In the genomic region with DNA sequence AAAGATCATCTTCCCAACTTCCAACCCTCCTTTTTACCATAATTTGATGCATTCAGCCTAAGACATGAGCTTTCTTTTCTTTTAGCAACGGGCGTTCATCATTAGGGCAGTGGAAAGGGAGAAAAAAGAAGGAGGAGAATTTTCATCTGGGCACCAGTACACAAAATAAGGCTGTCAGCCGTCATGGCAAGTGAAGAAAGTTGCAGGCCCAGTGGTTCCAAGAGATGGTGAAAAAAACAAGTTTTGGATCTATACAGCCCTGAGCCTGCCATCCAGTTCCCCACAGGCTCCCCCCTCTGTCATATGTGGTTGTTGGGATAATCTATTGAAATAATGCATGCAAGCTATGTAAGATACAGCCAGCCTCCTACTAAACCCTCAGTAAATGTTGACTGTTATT, we compare ENCODE assay signal across 29 cellular contexts.
"Had no signal": no experiment of that assay in that cellular context is flagged by ENCODE, and none has a peak within 500 bp of the region (broad histone marks: within the 10 kb centered on the region; RNA-seq: fewer than 3 reads in every experiment).

No MANE protein-coding gene starts in this region.

- H3K9me3 Mint-ChIP-seq: type B pancreatic cell had no signal

- ATAC-seq: stimulated activated effector memory CD8-positive, alpha-beta T cell treated with anti-CD3 and anti-CD28 coated beads, Interleukin-12 subunit alpha, Interleukin-12 subunit beta, amount 100 ng/mL, for 72 hours; stimulated activated memory B cell treated with anti-CD40 and anti-IgM and Interleukin-4, amounts not matched to agents 10 μg/mL and 1 μg/mL and 100 μg/mL, for 72 hours; stimulated activated naive B cell treated with anti-CD40 and anti-IgM and Interleukin-4, amounts not matched to agents 10 μg/mL and 1 μg/mL and 100 μg/mL, for 72 hours; stimulated activated naive CD8-positive, alpha-beta T cell treated with anti-CD3 and anti-CD28 coated beads, Interleukin-15, amount 100 ng/mL, for 72 hours; stimulated activated naive CD8-positive, alpha-beta T cell treated with anti-CD3 and anti-CD28 coated beads, Interleukin-15, Interleukin-2, amounts not matched to agents 100 U/mL and 50 U/mL, for 24 hours; upper lobe of right lung had no signal

- H3K4me1 ChIP-seq: testis, uterus had no signal

- FAIRE-seq: urothelium cell line had no signal

- H3K4me3 ChIP-seq: stomach, suprapubic skin, testis, thoracic aorta, thyroid gland, tibial artery, tibial nerve, transverse colon, upper lobe of left lung, upper lobe of right lung, uterus, vagina had no signal

- H3K27ac ChIP-seq: stomach, suprapubic skin, testis, thoracic aorta, thyroid gland, tibial artery, tibial nerve, transverse colon, upper lobe of left lung, upper lobe of right lung, uterus, vagina had no signal

- DNase-seq: stimulated activated CD4-positive, alpha-beta T cell treated with anti-CD3 and anti-CD28 coated beads, Interleukin-2, amount 100 ng/mL, for 48 hours; stimulated activated CD4-positive, alpha-beta T cell treated with anti-CD3 and anti-CD28 coated beads, Interleukin-4, amount 100 ng/mL, for 1 hour; stimulated activated CD4-positive, alpha-beta T cell treated with anti-CD3 and anti-CD28 coated beads, Interleukin-4, amount 100 ng/mL, for 24 hours; stimulated activated CD4-positive, alpha-beta T cell treated with anti-CD3 and anti-CD28 coated beads, Interleukin-4, amount 100 ng/mL, for 4 hours; stimulated activated CD8-positive, alpha-beta memory T cell treated with anti-CD3 and anti-CD28 coated beads, Interleukin-4, amount 100 ng/mL, for 48 hours; stimulated activated naive B cell treated with anti-CD40 and anti-IgM and Interleukin-4, amounts not matched to agents 10 μg/mL and 1 μg/mL and 100 μg/mL, for 72 hours; stimulated activated naive CD4-positive, alpha-beta T cell; stimulated activated naive CD4-positive, alpha-beta T cell treated with Interleukin-2 at 50 U/mL for 16 hours; stimulated activated naive CD8-positive, alpha-beta T cell treated with anti-CD3 and anti-CD28 coated beads, Interleukin-15, amount 100 ng/mL, for 72 hours; stimulated activated naive CD8-positive, alpha-beta T cell treated with anti-CD3 and anti-CD28 coated beads, Interleukin-15, Interleukin-2, amounts not matched to agents 100 U/mL and 50 U/mL, for 24 hours; stomach; substantia nigra; testis; thyroid gland; tibial artery; transverse colon; trophoblast cell; upper lobe of left lung; upper lobe of right lung; uterus had no signal

- H3K27me3 ChIP-seq: stomach, suprapubic skin, testis, thyroid gland, tibial nerve, transverse colon, upper lobe of left lung, upper lobe of right lung, uterus, vagina had no signal

- H3K27ac Mint-ChIP-seq: stimulated activated effector memory CD8-positive, alpha-beta T cell treated with anti-CD3 and anti-CD28 coated beads, Interleukin-12 subunit alpha, Interleukin-12 subunit beta, amount 100 ng/mL, for 72 hours; stimulated activated memory B cell treated with anti-CD40 and anti-IgM and Interleukin-4, amounts not matched to agents 10 μg/mL and 1 μg/mL and 100 μg/mL, for 72 hours; stimulated activated naive B cell treated with anti-CD40 and anti-IgM and Interleukin-4, amounts not matched to agents 10 μg/mL and 1 μg/mL and 100 μg/mL, for 72 hours; stimulated activated naive CD8-positive, alpha-beta T cell treated with anti-CD3 and anti-CD28 coated beads, Interleukin-15, amount 100 ng/mL, for 72 hours; stimulated activated naive CD8-positive, alpha-beta T cell treated with anti-CD3 and anti-CD28 coated beads, Interleukin-15, Interleukin-2, amounts not matched to agents 100 ng/mL and 50 ng/mL, for 24 hours; type B pancreatic cell had no signal

- H3K36me3 ChIP-seq: stomach, suprapubic skin, thoracic aorta, thyroid gland, tibial artery, tibial nerve, transverse colon, upper lobe of left lung, upper lobe of right lung, uterus, vagina had no signal

- H3K9me3 ChIP-seq: suprapubic skin, testis, thoracic aorta, thyroid gland, transverse colon, upper lobe of right lung, uterus, vagina had no signal

- H3K36me3 Mint-ChIP-seq: stimulated activated effector memory CD8-positive, alpha-beta T cell treated with anti-CD3 and anti-CD28 coated beads, Interleukin-12 subunit alpha, Interleukin-12 subunit beta, amount 100 ng/mL, for 72 hours; type B pancreatic cell had no signal

- H3K4me3 Mint-ChIP-seq: stimulated activated effector memory CD8-positive, alpha-beta T cell treated with anti-CD3 and anti-CD28 coated beads, Interleukin-12 subunit alpha, Interleukin-12 subunit beta, amount 100 ng/mL, for 72 hours; stimulated activated memory B cell treated with anti-CD40 and anti-IgM and Interleukin-4, amounts not matched to agents 10 μg/mL and 1 μg/mL and 100 μg/mL, for 72 hours; stimulated activated naive B cell treated with anti-CD40 and anti-IgM and Interleukin-4, amounts not matched to agents 10 μg/mL and 1 μg/mL and 100 μg/mL, for 72 hours; stimulated activated naive CD8-positive, alpha-beta T cell treated with anti-CD3 and anti-CD28 coated beads, Interleukin-15, amount 100 ng/mL, for 72 hours; stimulated activated naive CD8-positive, alpha-beta T cell treated with anti-CD3 and anti-CD28 coated beads, Interleukin-15, Interleukin-2, amounts not matched to agents 100 ng/mL and 50 ng/mL, for 24 hours; type B pancreatic cell had no signal
